ENCODE assay signal across 10 cellular contexts in genomic region chr1:113949007-113949406, GRCh38. TPM values are rescaled to one million over a fixed set of nuclear protein-coding genes. Genes with fewer than 3 reads are reported as not detected.
DNase-seq lines count a peak whose midpoint lies in the region; ATAC-seq and TF ChIP-seq lines count a peak whose summit lies in the region.
"Had no signal": no experiment of that assay in that cellular context is flagged by ENCODE, and none has a peak within 500 bp of the region (broad histone marks: within the 10 kb centered on the region; RNA-seq: fewer than 3 reads in every experiment).

No MANE protein-coding gene starts in this region.

- no peaks in the 10 kb centered on the region for H3K9me3 Mint-ChIP-seq in CD4-positive, alpha-beta T cell
- H3K9me3 Mint-ChIP-seq in chondrocyte (ENCODE audit: low read depth) (peaks cover 6% of the 10 kb centered on the region), neural crest cell (peaks cover 5% of the 10 kb centered on the region)

- H3K27ac ChIP-seq in CD4-positive, alpha-beta T cell (ENCODE audit: low read depth, low read length) = peak overlapping the region; percentile 66

- H3K27ac Mint-ChIP-seq in CD4-positive, alpha-beta T cell = peak overlapping the region; percentile 89
- H3K27ac Mint-ChIP-seq in chondrocyte (ENCODE audit: unreplicated experiment) (no peak overlapping the region), neural crest cell (ENCODE audit: unreplicated experiment) (no peak overlapping the region)

- no peaks in the 10 kb centered on the region for H3K9me3 ChIP-seq in CD4-positive, alpha-beta T cell (ENCODE audit: control insufficient read depth, low read length)
- H3K9me3 ChIP-seq in Loucy (ENCODE audit: insufficient read depth, low read depth, low read length) = no peaks in the 10 kb centered on the region

- intact Hi-C loops in CD4-positive, alpha-beta T cell (cut with DNase I, micrococcal nuclease) = loop anchor here (1.0 to 5.0 kb wide), 3 partner anchors 16 to 112 kb away; no protein-coding TSS in a partner anchor

- peaks cover 71% of the 10 kb centered on the region for H4K20me1 ChIP-seq in Loucy (ENCODE audit: insufficient read depth, low read length, poor library complexity, severe bottlenecking)

- peaks cover 4% of the 10 kb centered on the region; the same call in 1 of the 2 replicates for H3F3A ChIP-seq in Loucy (ENCODE audit: low read depth)

- TF ChIP-seq CTCF in CD4-positive, alpha-beta T cell (IDR thresholded peaks at IDR 0.05) = peak; percentile 43
- TF ChIP-seq CTCF in Loucy (conservative IDR thresholded peaks at IDR 0.05; ENCODE audit: low read length) = peak; percentile 62
- peak; percentile 77 for TF ChIP-seq CTCF in chondrocyte (IDR thresholded peaks at IDR 0.05)
- peak; percentile 53 for TF ChIP-seq CTCF in neural crest cell (conservative IDR thresholded peaks at IDR 0.05)

- H3K9ac ChIP-seq in Loucy (ENCODE audit: low read depth, low read length, poor library complexity, severe bottlenecking) = no peak overlapping the region

- no peaks in the 10 kb centered on the region for H3K9me2 ChIP-seq in Loucy (replicated peaks; ENCODE audit: low read depth, low read length)

- no peaks in the 10 kb centered on the region for H3K27me3 Mint-ChIP-seq in CD4-positive, alpha-beta T cell
- no peaks in the 10 kb centered on the region for H3K27me3 Mint-ChIP-seq in chondrocyte (ENCODE audit: low read depth)
- no peaks in the 10 kb centered on the region for H3K27me3 Mint-ChIP-seq in neural crest cell (ENCODE audit: low read depth)

- no peaks in the 10 kb centered on the region for H3K27me3 ChIP-seq in CD4-positive, alpha-beta T cell (ENCODE audit: control insufficient read depth, insufficient read depth, low read length)
- no peaks in the 10 kb centered on the region for H3K27me3 ChIP-seq in Loucy (ENCODE audit: insufficient read depth, low read length, poor library complexity, severe bottlenecking)

- peaks cover 95% of the 10 kb centered on the region for H3K79me2 ChIP-seq in Loucy (ENCODE audit: insufficient read depth, low read length)

- no peak overlapping the region for H3K4me2 ChIP-seq in Loucy (ENCODE audit: low read depth, low read length, poor library complexity, severe bottlenecking)

- peaks cover 57% of the 10 kb centered on the region for H3K36me3 Mint-ChIP-seq in CD4-positive, alpha-beta T cell (ENCODE audit: low read depth)
- H3K36me3 Mint-ChIP-seq in chondrocyte (ENCODE audit: low read depth) (peaks cover 8% of the 10 kb centered on the region), neural crest cell (ENCODE audit: low read depth) (peaks cover 10% of the 10 kb centered on the region)

- peak overlapping the region; percentile 51 for H3K4me3 Mint-ChIP-seq in CD4-positive, alpha-beta T cell
- H3K4me3 Mint-ChIP-seq in chondrocyte (ENCODE audit: unreplicated experiment) = no peak overlapping the region
- no peak overlapping the region for H3K4me3 Mint-ChIP-seq in neural crest cell

- H3K4me3 ChIP-seq in Loucy (ENCODE audit: low read length, poor library complexity, severe bottlenecking) = no peak overlapping the region

- peaks cover 40% of the 10 kb centered on the region; the same call in 1 of the 2 replicates for H3K36me3 ChIP-seq in Loucy (ENCODE audit: insufficient read depth, low read length)

- H2AFZ ChIP-seq in Loucy (ENCODE audit: low read length) = no peak overlapping the region

- DNase-seq in CD4-positive, alpha-beta T cell = no peak
- DNase-seq in chondrocyte (ENCODE audit: low spot score) (no peak), neural crest cell (ENCODE audit: low read depth, low spot score) (no peak), NCI-H774 (lab: John Stamatoyannopoulos, UW) (no peak), epidermal melanocyte (ENCODE audit: insufficient read length, low spot score) (no peak)
- DNase-seq: NCI-H1105 treated with DMSO at 0.1 percent for 48 hours, T-helper 9 cell had no signal

- H3K4me1 ChIP-seq in Loucy (ENCODE audit: insufficient read depth, low read length, poor library complexity, severe bottlenecking) = peaks cover 30% of the 10 kb centered on the region

- CTCF ChIA-PET in CD4-positive, alpha-beta T cell (lab: Charles Lee) = interaction anchor here (0.6 to 5.7 kb wide), 5 partner anchors 9 to 677 kb away, joined by 3 to 56 read pairs (median 4); partner anchors contain the start of gene HIPK1

- ATAC-seq in CD4-positive, alpha-beta T cell (ENCODE audit: poor library complexity) = no peak
- ATAC-seq in GM18517 (IDR thresholded peaks at IDR 0.05; ENCODE audit: unreplicated experiment) (no peak), HG03159 (IDR thresholded peaks at IDR 0.05; ENCODE audit: unreplicated experiment) (no peak)

- H3K4me1 Mint-ChIP-seq in CD4-positive, alpha-beta T cell (ENCODE audit: low read depth) = peaks cover 92% of the 10 kb centered on the region
- peaks cover 22% of the 10 kb centered on the region for H3K4me1 Mint-ChIP-seq in chondrocyte (ENCODE audit: low read depth)
- peaks cover 19% of the 10 kb centered on the region for H3K4me1 Mint-ChIP-seq in neural crest cell

- POLR2A ChIA-PET in CD4-positive, alpha-beta T cell (lab: Charles Lee) = interaction anchor here (0.7 to 10.2 kb wide), 4 partner anchors 9 to 299 kb away, joined by 4 to 245 read pairs (median 22); partner anchors contain the start of genes AP4B1, DCLRE1B and HIPK1

RNA-seq across cellular contexts. Expression of gene HIPK1, which starts 19.9 kb away (rescaled TPM):
- total RNA-seq in CD4-positive, alpha-beta T cell = 100 to 1,000 TPM; 245 to 251 TPM
- total RNA-seq in chondrocyte (57.4 to 63.4 TPM (median 60.0 TPM) in 3 replicates), neural crest cell (53.4 and 57.7 TPM in 2 replicates)

RNA-seq across cellular contexts. Expression of gene OLFML3, which starts 30.3 kb away (rescaled TPM):
- under 1 TPM; 0.30 to 0.31 TPM for total RNA-seq in CD4-positive, alpha-beta T cell
- total RNA-seq in chondrocyte (33.1 to 44.2 TPM (median 34.9 TPM) in 3 replicates), neural crest cell (4.3 and 6.1 TPM in 2 replicates)

RNA-seq across cellular contexts. Expression of gene DCLRE1B, which starts 43.9 kb away (rescaled TPM):
- 1 to 10 TPM; 6.4 to 6.8 TPM for total RNA-seq in CD4-positive, alpha-beta T cell
- total RNA-seq in chondrocyte = 8.1 to 11.4 TPM (median 8.3 TPM) in 3 replicates
- total RNA-seq in neural crest cell = 21.4 and 21.5 TPM in 2 replicates

RNA-seq across cellular contexts. Expression of gene AP4B1, which starts 44.4 kb away (rescaled TPM):
- 10 to 100 TPM; 44.1 to 48.0 TPM for total RNA-seq in CD4-positive, alpha-beta T cell
- 15.6 to 23.6 TPM (median 16.8 TPM) in 3 replicates for total RNA-seq in chondrocyte
- total RNA-seq in neural crest cell = 23.6 and 25.3 TPM in 2 replicates
